In genomic region chr3:13163848-13164382, GRCh38 we compare ENCODE assay signal across 24 cellular contexts.
DNase-seq lines count a peak whose midpoint lies in the region; ATAC-seq, FAIRE-seq and TF ChIP-seq lines count a peak whose summit lies in the region.
"Had no signal": no experiment of that assay in that cellular context is flagged by ENCODE, and none has a peak within 500 bp of the region (broad histone marks: within the 10 kb centered on the region; RNA-seq: fewer than 3 reads in every experiment).

No MANE protein-coding gene starts in this region.

- no peak for TF ChIP-seq POLR2A in sigmoid colon (IDR thresholded peaks at IDR 0.05)

- H3K4me1 ChIP-seq in kidney (ENCODE audit: control insufficient read depth in 1 of 2, insufficient read depth in 1 of 2, low read depth in 1 of 2, low read length in 2 of 2) (no peaks in the 10 kb centered on the region), sigmoid colon (no peaks in the 10 kb centered on the region)
- H3K4me1 ChIP-seq: HAP-1 had no signal

- no peak for DNase-seq in stimulated activated naive CD8-positive, alpha-beta T cell treated with anti-CD3 and anti-CD28 coated beads, Interleukin-15, amount 100 ng/mL, for 72 hours
- DNase-seq in stimulated activated naive CD8-positive, alpha-beta T cell treated with anti-CD3 and anti-CD28 coated beads, Interleukin-15, Interleukin-2, amounts not matched to agents 100 U/mL and 50 U/mL, for 24 hours: no peak
- DNase-seq in kidney (peak; percentile 63), neural crest cell (ENCODE audit: low read depth, low spot score) (no peak), sigmoid colon (peak; percentile 46), NOMO-1 treated with DMSO at 0.1 percent for 48 hours (lab: John Stamatoyannopoulos, UW; ENCODE audit: unreplicated experiment) (no peak), NCI-H2171 (lab: John Stamatoyannopoulos, UW) (no peak), NCI-H1048 (lab: John Stamatoyannopoulos, UW) (no peak)
- DNase-seq: C1 segment of cervical spinal cord; Calu3; CD4-positive, alpha-beta memory T cell; COR-L47; DMS53; DMS79 treated with DMSO at 0.1 percent for 48 hours; GF-D8; HFFc6 had no signal

- no peak for TF ChIP-seq EP300 in sigmoid colon (IDR thresholded peaks at IDR 0.05)

- 92 to 93% methylated on average over 16 of the region's 16 CpGs for WGBS in sigmoid colon, 2 donors

- no peaks in the 10 kb centered on the region for H3K27me3 ChIP-seq in sigmoid colon

- H3K9me3 Mint-ChIP-seq in stimulated activated naive CD8-positive, alpha-beta T cell treated with anti-CD3 and anti-CD28 coated beads, Interleukin-15, amount 100 ng/mL, for 72 hours: no peaks in the 10 kb centered on the region
- H3K9me3 Mint-ChIP-seq in neural crest cell: no peaks in the 10 kb centered on the region
- H3K9me3 Mint-ChIP-seq: CD4-positive, alpha-beta memory T cell; HFFc6 had no signal

- no peak overlapping the region for H3K4me3 ChIP-seq in kidney (ENCODE audit: low read length in 2 of 2)
- no peak overlapping the region for H3K4me3 ChIP-seq in sigmoid colon
- H3K4me3 ChIP-seq: GM23338, HAP-1 had no signal

- no peak for FAIRE-seq in kidney (lab: Jason Lieb, UNC)
- FAIRE-seq: A204.1, GM12891, GM18507, H54 had no signal

- H3K27me3 Mint-ChIP-seq in stimulated activated naive CD8-positive, alpha-beta T cell treated with anti-CD3 and anti-CD28 coated beads, Interleukin-15, amount 100 ng/mL, for 72 hours: no peaks in the 10 kb centered on the region
- no peaks in the 10 kb centered on the region for H3K27me3 Mint-ChIP-seq in neural crest cell (ENCODE audit: low read depth)

- H3K36me3 ChIP-seq in kidney (ENCODE audit: control insufficient read depth in 1 of 2, insufficient read depth in 2 of 2, low read length in 2 of 2) (no peaks in the 10 kb centered on the region), sigmoid colon (no peaks in the 10 kb centered on the region)
- H3K36me3 ChIP-seq: HAP-1 had no signal

- no peak for ATAC-seq in stimulated activated naive CD8-positive, alpha-beta T cell treated with anti-CD3 and anti-CD28 coated beads, Interleukin-15, amount 100 ng/mL, for 72 hours
- ATAC-seq in stimulated activated naive CD8-positive, alpha-beta T cell treated with anti-CD3 and anti-CD28 coated beads, Interleukin-15, Interleukin-2, amounts not matched to agents 100 U/mL and 50 U/mL, for 24 hours: no peak
- ATAC-seq: GM23338 had no signal

- TF ChIP-seq CTCF in kidney (IDR thresholded peaks at IDR 0.05; ENCODE audit: borderline replicate concordance, extremely low read depth, insufficient read depth) (no peak), neural crest cell (conservative IDR thresholded peaks at IDR 0.05) (no peak), sigmoid colon (IDR thresholded peaks at IDR 0.05) (no peak)

- no peaks in the 10 kb centered on the region for H3K4me1 Mint-ChIP-seq in stimulated activated naive CD8-positive, alpha-beta T cell treated with anti-CD3 and anti-CD28 coated beads, Interleukin-15, amount 100 ng/mL, for 72 hours
- H3K4me1 Mint-ChIP-seq in neural crest cell: peaks cover 12% of the 10 kb centered on the region
- H3K4me1 Mint-ChIP-seq: B cell; CD4-positive, alpha-beta memory T cell had no signal

- no peaks in the 10 kb centered on the region for H3K36me3 Mint-ChIP-seq in neural crest cell (ENCODE audit: low read depth)
- H3K36me3 Mint-ChIP-seq: CD4-positive, alpha-beta memory T cell had no signal

- H3K9me3 ChIP-seq in kidney (ENCODE audit: control insufficient read depth in 1 of 2, low read length in 2 of 2) (no peaks in the 10 kb centered on the region), sigmoid colon (no peaks in the 10 kb centered on the region)
- H3K9me3 ChIP-seq: HAP-1 had no signal

- intact Hi-C loops in kidney (cut with DNase I): no loop called here
- intact Hi-C loops in sigmoid colon (cut with DNase I): no loop called here

- no peak overlapping the region for H3K27ac ChIP-seq in kidney (ENCODE audit: low read depth in 2 of 2, low read length in 2 of 2)
- no peak overlapping the region for H3K27ac ChIP-seq in sigmoid colon
- H3K27ac ChIP-seq: 22Rv1 had no signal

- peak overlapping the region; percentile 2 to 31 for H3K27ac Mint-ChIP-seq in stimulated activated naive CD8-positive, alpha-beta T cell treated with anti-CD3 and anti-CD28 coated beads, Interleukin-15, amount 100 ng/mL, for 72 hours
- H3K27ac Mint-ChIP-seq in neural crest cell (ENCODE audit: unreplicated experiment): peak overlapping the region; percentile 46
- H3K27ac Mint-ChIP-seq: B cell; CD4-positive, alpha-beta memory T cell; GM23338; HFFc6 had no signal

- no peak overlapping the region for H3K4me3 Mint-ChIP-seq in stimulated activated naive CD8-positive, alpha-beta T cell treated with anti-CD3 and anti-CD28 coated beads, Interleukin-15, amount 100 ng/mL, for 72 hours
- no peak overlapping the region for H3K4me3 Mint-ChIP-seq in neural crest cell
- H3K4me3 Mint-ChIP-seq: B cell; CD4-positive, alpha-beta memory T cell; GM23338; HFFc6 had no signal

- no peak overlapping the region for H3K9ac ChIP-seq in kidney (ENCODE audit: low read length in 2 of 2)

Comparison
In these comparisons a context has a peak if more than half of its experiments do, and no peak if none do; other contexts are left out.
1. DNase-seq: peak in kidney (single experiment) and sigmoid colon (single experiment); none in stimulated activated naive CD8-positive, alpha-beta T cell treated with anti-CD3 and anti-CD28 coated beads, Interleukin-15, amount 100 ng/mL, for 72 hours (0 of 2), stimulated activated naive CD8-positive, alpha-beta T cell treated with anti-CD3 and anti-CD28 coated beads, Interleukin-15, Interleukin-2, amounts not matched to agents 100 U/mL and 50 U/mL, for 24 hours (single experiment), neural crest cell (single experiment), NOMO-1 treated with DMSO at 0.1 percent for 48 hours (single experiment), NCI-H2171 (single experiment) and NCI-H1048 (single experiment).